1 cellular context compared by ENCODE assay signal in genomic region chrX:48511561-48511960, GRCh38.
TF ChIP-seq lines count a peak whose summit lies in the region.

No MANE protein-coding gene starts in this region.

TF ChIP-seq in GM12878, 131 proteins besides CTCF, POLR2A, EP300 and RAD21:
- no peak for TF ChIP-seq EZH2 (IDR thresholded peaks at IDR 0.05; ENCODE audit: borderline replicate concordance, control insufficient read depth, low read depth, low read length)
- TF ChIP-seq POLR2AphosphoS2 (IDR thresholded peaks at IDR 0.05; ENCODE audit: low read depth, low read length) = no peak
- no peak for TF ChIP-seq TCF3 (IDR thresholded peaks at IDR 0.05; ENCODE audit: borderline replicate concordance, insufficient read depth, low read depth, low read length)
- no peak for TF ChIP-seq TAF1 (IDR thresholded peaks at IDR 0.05; ENCODE audit: borderline replicate concordance, low read depth, low read length)
- no peak for TF ChIP-seq ZBED1 (IDR thresholded peaks at IDR 0.05; ENCODE audit: borderline replicate concordance)
- TF ChIP-seq RB1 (IDR thresholded peaks at IDR 0.05; ENCODE audit: borderline replicate concordance) = no peak
- no peak for TF ChIP-seq JUNB (IDR thresholded peaks at IDR 0.05)
- no peak for TF ChIP-seq YBX1 (IDR thresholded peaks at IDR 0.05)
- TF ChIP-seq SMAD1 (IDR thresholded peaks at IDR 0.05; ENCODE audit: low read depth, partially characterized antibody) = no peak
- TF ChIP-seq BMI1 (IDR thresholded peaks at IDR 0.05; ENCODE audit: borderline replicate concordance) = no peak
- no peak for TF ChIP-seq FOS (IDR thresholded peaks at IDR 0.05; ENCODE audit: borderline replicate concordance, extremely low read depth, insufficient read length)
- TF ChIP-seq SPI1 (IDR thresholded peaks at IDR 0.05; ENCODE audit: borderline replicate concordance, insufficient read depth, low read depth, low read length) = no peak
